1 cellular context compared by ENCODE assay signal in the genomic region with DNA sequence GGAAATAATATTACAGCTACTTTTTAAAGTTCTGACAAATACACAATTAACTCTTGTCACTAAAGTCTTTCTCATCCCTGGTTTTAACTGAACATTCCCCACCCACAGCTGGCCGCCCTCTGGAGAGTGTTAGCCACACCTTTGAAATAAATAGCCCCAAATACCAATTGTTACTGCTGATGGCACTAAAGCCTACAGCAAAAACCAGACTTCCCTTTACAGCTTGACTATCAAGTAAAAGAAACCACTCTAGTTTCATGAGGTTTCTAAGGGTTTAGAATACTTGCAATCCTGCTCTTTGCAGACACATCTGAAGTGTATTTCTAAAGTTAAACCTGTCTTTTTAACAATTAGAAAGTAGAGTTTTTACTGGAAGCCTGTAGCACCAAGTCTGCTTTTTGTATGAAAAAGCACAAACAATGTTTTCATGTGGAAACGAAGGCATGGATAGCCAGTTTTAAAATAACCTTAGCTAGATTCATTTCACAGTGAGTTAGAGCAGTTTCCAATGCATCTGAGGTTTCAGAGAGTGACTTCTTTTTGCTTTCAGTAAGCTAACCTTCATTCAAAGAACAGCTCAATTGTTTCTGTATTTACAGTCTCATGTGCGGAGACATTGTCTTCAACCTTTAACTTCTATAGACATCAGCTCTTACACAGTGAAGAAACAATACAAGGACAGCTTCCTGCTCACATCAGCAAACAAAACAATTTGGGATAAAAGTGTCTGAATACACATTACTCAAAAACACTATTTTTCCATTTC.
TF ChIP-seq lines count a peak whose summit lies in the region.

No MANE protein-coding gene starts in this region.

TF ChIP-seq in SK-N-SH treated with all-trans-retinoic acid at 6 μM for 48 hours, 23 proteins besides CTCF, POLR2A, EP300 and RAD21 (continued from another document):
- TF ChIP-seq, protein P1, sequence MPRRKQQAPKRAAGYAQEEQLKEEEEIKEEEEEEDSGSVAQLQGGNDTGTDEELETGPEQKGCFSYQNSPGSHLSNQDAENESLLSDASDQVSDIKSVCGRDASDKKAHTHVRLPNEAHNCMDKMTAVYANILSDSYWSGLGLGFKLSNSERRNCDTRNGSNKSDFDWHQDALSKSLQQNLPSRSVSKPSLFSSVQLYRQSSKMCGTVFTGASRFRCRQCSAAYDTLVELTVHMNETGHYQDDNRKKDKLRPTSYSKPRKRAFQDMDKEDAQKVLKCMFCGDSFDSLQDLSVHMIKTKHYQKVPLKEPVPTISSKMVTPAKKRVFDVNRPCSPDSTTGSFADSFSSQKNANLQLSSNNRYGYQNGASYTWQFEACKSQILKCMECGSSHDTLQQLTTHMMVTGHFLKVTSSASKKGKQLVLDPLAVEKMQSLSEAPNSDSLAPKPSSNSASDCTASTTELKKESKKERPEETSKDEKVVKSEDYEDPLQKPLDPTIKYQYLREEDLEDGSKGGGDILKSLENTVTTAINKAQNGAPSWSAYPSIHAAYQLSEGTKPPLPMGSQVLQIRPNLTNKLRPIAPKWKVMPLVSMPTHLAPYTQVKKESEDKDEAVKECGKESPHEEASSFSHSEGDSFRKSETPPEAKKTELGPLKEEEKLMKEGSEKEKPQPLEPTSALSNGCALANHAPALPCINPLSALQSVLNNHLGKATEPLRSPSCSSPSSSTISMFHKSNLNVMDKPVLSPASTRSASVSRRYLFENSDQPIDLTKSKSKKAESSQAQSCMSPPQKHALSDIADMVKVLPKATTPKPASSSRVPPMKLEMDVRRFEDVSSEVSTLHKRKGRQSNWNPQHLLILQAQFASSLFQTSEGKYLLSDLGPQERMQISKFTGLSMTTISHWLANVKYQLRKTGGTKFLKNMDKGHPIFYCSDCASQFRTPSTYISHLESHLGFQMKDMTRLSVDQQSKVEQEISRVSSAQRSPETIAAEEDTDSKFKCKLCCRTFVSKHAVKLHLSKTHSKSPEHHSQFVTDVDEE (CRISPR knock-in tag; IDR thresholded peaks at IDR 0.05) = no peak
